Comparison of ENCODE assay signal across 8 cellular contexts in genomic region chr3:49276475-49277356, GRCh38. TPM values are rescaled to one million over a fixed set of nuclear protein-coding genes. Genes with fewer than 3 reads are reported as not detected.
DNase-seq lines count a peak whose midpoint lies in the region; ATAC-seq and TF ChIP-seq lines count a peak whose summit lies in the region.

TSS of gene C3orf62 (minus strand) at chr3:49277232. CDS start at chr3:49276872, 360 bp downstream.

- DNase-seq in DMS153 (lab: John Stamatoyannopoulos, UW) (peak; percentile 25), T-helper 17 cell (peak; percentile 52 to 56 (median 52)), amygdala (lab: John Stamatoyannopoulos, UW) (peak in 53 of 56 donors; percentile 27 to 82 (median 65)), right cardiac atrium (peak; percentile 94 to 98 (median 97)), psoas muscle (peak; percentile 92 to 95), upper lobe of left lung (peak; percentile 93 to 96), Kasumi-1 (lab: John Stamatoyannopoulos, UW) (no peak)

- peak within 1 kb of the TSS; percentile 90 for H3K4me3 Mint-ChIP-seq in T-helper 17 cell

- TF ChIP-seq EP300 in upper lobe of left lung (IDR thresholded peaks at IDR 0.05), result no peak

- 1% methylated on average over 48 of the region's 48 CpGs for WGBS in right cardiac atrium
- 1% methylated on average over 36 to 48 of the region's 48 CpGs for WGBS in psoas muscle, 3 donors
- 2 to 10% methylated on average over 13 to 27 of the region's 48 CpGs for WGBS in upper lobe of left lung, 2 donors

- H3K9me3 ChIP-seq in T-helper 17 cell (ENCODE audit: control insufficient read depth, low read length, poor library complexity, severe bottlenecking) (no peaks in the 10 kb centered on the region), right cardiac atrium (ENCODE audit: control insufficient read depth, low read length) (no peaks in the 10 kb centered on the region), psoas muscle (no peaks in the 10 kb centered on the region), upper lobe of left lung (no peaks in the 10 kb centered on the region)

- H3K4me1 ChIP-seq in right cardiac atrium (ENCODE audit: control insufficient read depth, insufficient read depth, low read length), result peaks cover 10% of the 10 kb centered on the region
- peaks cover 22% of the 10 kb centered on the region for H3K4me1 ChIP-seq in psoas muscle
- peaks cover 28 to 44% (median 29%) of the 10 kb centered on the region in 4 donors for H3K4me1 ChIP-seq in upper lobe of left lung

- H3K27me3 ChIP-seq in right cardiac atrium (ENCODE audit: control insufficient read depth, insufficient read depth), result no peaks in the 10 kb centered on the region
- H3K27me3 ChIP-seq in psoas muscle (ENCODE audit: insufficient read depth in 3 of 3, low read length in 2 of 3), result no peaks in the 10 kb centered on the region
- no peaks in the 10 kb centered on the region for H3K27me3 ChIP-seq in upper lobe of left lung

- H3K27me3 Mint-ChIP-seq in T-helper 17 cell, result no peaks in the 10 kb centered on the region

- intact Hi-C loops in right cardiac atrium (cut with DNase I) (loop anchor here in 3 of 4 donors (2.0 to 5.0 kb wide), 2 partner anchors 104 kb away; partner anchors contain the start of gene KLHDC8B (in 2 of the 3)), psoas muscle (cut with DNase I) (loop anchor here in 1 of 2 donors (5.0 kb wide), 1 partner anchor 104 kb away; the partner anchor contains the start of gene KLHDC8B)

- peaks cover 4 to 30% of the 10 kb centered on the region in 2 donors for H3K36me3 ChIP-seq in psoas muscle (ENCODE audit: insufficient read depth in 1 of 2, low read depth in 1 of 2)
- H3K36me3 ChIP-seq in upper lobe of left lung, result peaks cover 8 to 29% (median 10%) of the 10 kb centered on the region in 4 donors

- H3K27ac Mint-ChIP-seq in T-helper 17 cell, result peak within 1 kb of the TSS; percentile 89

- H3K27ac ChIP-seq in right cardiac atrium (ENCODE audit: low read length) (peak within 1 kb of the TSS; percentile 83), psoas muscle (peak within 1 kb of the TSS; percentile 94), upper lobe of left lung (peak within 1 kb of the TSS; percentile 87 to 98 (median 94))

- peaks cover 2% of the 10 kb centered on the region for H3K36me3 Mint-ChIP-seq in T-helper 17 cell (ENCODE audit: low read depth)

- TF ChIP-seq POLR2A in upper lobe of left lung (IDR thresholded peaks at IDR 0.05), result peak in 1 of 4 donors; percentile 69

- H3K4me3 ChIP-seq in right cardiac atrium (ENCODE audit: low read length), result peak within 1 kb of the TSS; percentile 58
- H3K4me3 ChIP-seq in psoas muscle, result peak within 1 kb of the TSS; percentile 72
- H3K4me3 ChIP-seq in upper lobe of left lung, result peak within 1 kb of the TSS; percentile 19 to 57 (median 50)

- peaks cover 13% of the 10 kb centered on the region for H3K4me1 Mint-ChIP-seq in T-helper 17 cell

- TF ChIP-seq CTCF in psoas muscle (IDR thresholded peaks at IDR 0.05) (no peak), upper lobe of left lung (IDR thresholded peaks at IDR 0.05) (no peak)

- ATAC-seq in HG02642 (IDR thresholded peaks at IDR 0.05; ENCODE audit: poor library complexity, unreplicated experiment) (peak; percentile 66), T-helper 17 cell (peak; percentile 88), right cardiac atrium (peak; percentile 94 to 97), psoas muscle (peak; percentile 91 to 95 (median 92)), upper lobe of left lung (ENCODE audit: low FRiP score in 2 of 2) (peak; percentile 93 to 97)

RNA-seq across cellular contexts. Expression of gene C3orf62, which starts in this region (rescaled TPM):
- total RNA-seq in T-helper 17 cell, result 10 to 100 TPM in 1 of 2 donors, 1 to 10 TPM in 1; 7.3 to 11.1 TPM
- total RNA-seq in right cardiac atrium, result 1 to 10 TPM; 3.2 to 3.8 (median 3.4) TPM
- polyA plus RNA-seq in right cardiac atrium, result 3.9 TPM
- total RNA-seq in psoas muscle, result 1 to 10 TPM; 1.7 to 2.0 (median 1.9) TPM
- 1 to 10 TPM; 1.5 to 3.7 (median 2.8) TPM for polyA plus RNA-seq in psoas muscle
- total RNA-seq in upper lobe of left lung, result 10 to 100 TPM in 1 of 6 donors, 1 to 10 TPM in 5; 4.2 to 15.7 (median 7.1) TPM

Comparison
In these comparisons a context has a peak if more than half of its experiments do, and no peak if none do; other contexts are left out.
1. DNase-seq: peak in DMS153 (single experiment), T-helper 17 cell (3 of 3), amygdala (53 of 56), right cardiac atrium (3 of 3), psoas muscle (2 of 2) and upper lobe of left lung (2 of 2); none in Kasumi-1 (0 of 2).
2. Peak in every context shown above with its lines, with median percentiles within 50 percentile points of each other: ATAC-seq, H3K27ac ChIP-seq and H3K4me3 ChIP-seq.